ENCODE assay signal across 22 cellular contexts in the genomic region with DNA sequence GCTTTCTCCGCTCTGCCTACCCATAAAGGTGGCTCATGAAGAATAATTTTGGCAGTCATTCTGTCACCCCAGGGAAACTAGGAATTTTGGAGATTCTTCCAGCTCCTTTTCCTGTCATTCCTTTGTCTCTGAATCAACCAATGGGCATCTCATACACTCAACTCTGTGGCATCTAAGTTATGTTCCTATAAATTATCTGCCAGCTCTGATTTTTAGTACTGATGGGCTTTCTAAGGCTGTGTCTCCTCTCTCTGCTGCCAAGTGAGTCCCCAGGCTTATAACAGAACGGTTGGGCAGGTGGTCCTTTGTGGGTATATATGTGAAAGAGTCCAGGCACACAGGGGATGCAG.
"Had no signal": no experiment of that assay in that cellular context is flagged by ENCODE, and none has a peak within 500 bp of the region (broad histone marks: within the 10 kb centered on the region; RNA-seq: fewer than 3 reads in every experiment).

No MANE protein-coding gene starts in this region.

- H3K36me3 ChIP-seq: SJCRH30 had no signal

- DNase-seq: activated CD4-positive, alpha-beta T cell treated with anti-CD3 and anti-CD28 coated beads for 4 hours; activated CD4-positive, alpha-beta T cell treated with anti-CD3 and anti-CD28 coated beads, Interleukin-2, amount 50 U/mL, for 48 hours; activated CD8-positive, alpha-beta memory T cell treated with anti-CD3 and anti-CD28 coated beads, Interleukin-2, amount 10 ng/mL, durations not matched to agents 7 days and 5 days; activated effector memory CD4-positive, alpha-beta T cell treated with anti-CD3 and anti-CD28 coated beads, Interleukin-2, amount 50 U/mL, for 16 hours; activated naive CD4-positive, alpha-beta T cell treated with anti-CD3 and anti-CD28 coated beads for 36 hours; activated T-cell treated with anti-CD3 and anti-CD28 coated beads, Interleukin-2, amount 50 U/mL, for 4 hours; amygdala; MM.1S; NCI-H1105 treated with DMSO at 0.1 percent for 48 hours; NCI-H146; NCI-H1930; NCI-H2171 treated with DMSO at 0.1 percent for 48 hours; NCI-H226; NCI-H526; NCI-H82; Right ventricle myocardium superior; RPMI8226; SJCRH30 had no signal

- H3K9me3 ChIP-seq: SJCRH30 had no signal

- H3K4me3 Mint-ChIP-seq: activated CD8-positive, alpha-beta memory T cell treated with anti-CD3 and anti-CD28 coated beads, Interleukin-2, amount 10 ng/mL, durations not matched to agents 7 days and 5 days; activated naive CD4-positive, alpha-beta T cell treated with anti-CD3 and anti-CD28 coated beads for 36 hours; activated naive CD8-positive, alpha-beta T cell; activated T-cell treated with anti-CD3 and anti-CD28 coated beads, Interleukin-2, amount 50 U/mL, for 4 hours; brain; central memory CD8-positive, alpha-beta T cell; T-helper 1 cell treated with Interleukin-12 subunit alpha and Interleukin-12 subunit beta and Interleukin-4 antibody, amounts not matched to agents 30 μg/mL and 1 μg/mL, for 36 hours had no signal

- H3K27ac Mint-ChIP-seq: activated CD8-positive, alpha-beta memory T cell treated with anti-CD3 and anti-CD28 coated beads, Interleukin-2, amount 10 ng/mL, durations not matched to agents 7 days and 5 days; activated naive CD4-positive, alpha-beta T cell treated with anti-CD3 and anti-CD28 coated beads for 36 hours; activated naive CD8-positive, alpha-beta T cell; T-helper 1 cell treated with Interleukin-12 subunit alpha and Interleukin-12 subunit beta and Interleukin-4 antibody, amounts not matched to agents 30 μg/mL and 1 μg/mL, for 36 hours had no signal

- H3K36me3 Mint-ChIP-seq: brain had no signal

- H3K27ac ChIP-seq: SJCRH30 had no signal

- H3K4me3 ChIP-seq: SJCRH30 had no signal

- H3K9me3 Mint-ChIP-seq: central memory CD8-positive, alpha-beta T cell had no signal

- H3K4me1 ChIP-seq: SJCRH30 had no signal

- H3K27me3 Mint-ChIP-seq: activated CD8-positive, alpha-beta memory T cell treated with anti-CD3 and anti-CD28 coated beads, Interleukin-2, amount 10 ng/mL, durations not matched to agents 7 days and 5 days had no signal

- H3K4me1 Mint-ChIP-seq: activated CD8-positive, alpha-beta memory T cell treated with anti-CD3 and anti-CD28 coated beads, Interleukin-2, amount 10 ng/mL, durations not matched to agents 7 days and 5 days; brain; central memory CD8-positive, alpha-beta T cell had no signal
